ENCODE assay signal across 14 cellular contexts in genomic region chr15:62307551-62307950, GRCh38.
DNase-seq lines count a peak whose midpoint lies in the region; ATAC-seq lines count a peak whose summit lies in the region.
"Had no signal": no experiment of that assay in that cellular context is flagged by ENCODE, and none has a peak within 500 bp of the region (broad histone marks: within the 10 kb centered on the region; RNA-seq: fewer than 3 reads in every experiment).

No MANE protein-coding gene starts in this region.

- no peak overlapping the region for H3K4me3 ChIP-seq in GM23248
- H3K4me3 ChIP-seq in SJSA1, result no peak overlapping the region
- H3K4me3 ChIP-seq in skeletal muscle satellite cell (ENCODE audit: low read length), result no peak overlapping the region
- H3K4me3 ChIP-seq: lung, skin epidermis had no signal

- no peaks in the 10 kb centered on the region for H3K27me3 ChIP-seq in GM23248 (replicated peaks; ENCODE audit: insufficient read depth)
- no peaks in the 10 kb centered on the region; the same call in 1 of the 2 replicates for H3K27me3 ChIP-seq in SJSA1 (replicated peaks)
- peaks cover 13% of the 10 kb centered on the region for H3K27me3 ChIP-seq in skeletal muscle satellite cell (ENCODE audit: control insufficient read depth, insufficient read depth, low read length)

- H3K4me2 ChIP-seq in GM23248 (ENCODE audit: unreplicated experiment) (peak overlapping the region; percentile 77), skeletal muscle satellite cell (ENCODE audit: low read length) (peak overlapping the region; percentile 45)

- H3K27ac ChIP-seq in GM23248 (peak overlapping the region; percentile 35), SJSA1 (no peak overlapping the region)
- H3K27ac ChIP-seq: skin epidermis had no signal

- in situ Hi-C loops in GM23248 (cut with MboI), result no loop called here

- peaks cover 13% of the 10 kb centered on the region for H3F3A ChIP-seq in GM23248 (ENCODE audit: insufficient read depth)

- no peaks in the 10 kb centered on the region for H3K36me3 ChIP-seq in GM23248 (ENCODE audit: low read depth)
- H3K36me3 ChIP-seq in SJSA1, result no peaks in the 10 kb centered on the region
- no peaks in the 10 kb centered on the region for H3K36me3 ChIP-seq in skeletal muscle satellite cell (ENCODE audit: insufficient read depth, low read length)

- DNase-seq in GM23248, result peak; percentile 92
- DNase-seq in SJSA1 (ENCODE audit: low read depth in 1 of 2, low spot score in 2 of 2), result peak; percentile 57 to 68
- DNase-seq in fibroblast of peridontal ligament (ENCODE audit: extremely low read depth), result peak; percentile 71
- DNase-seq in stimulated activated CD4-positive, alpha-beta T cell treated with anti-CD3 and anti-CD28 coated beads, Interleukin-4, amount 100 ng/mL, for 1 hour, result no peak
- DNase-seq in NCI-H1694 (lab: John Stamatoyannopoulos, UW), result no peak
- DNase-seq: activated T-cell treated with anti-CD3 and anti-CD28 coated beads for 4 hours; effector CD8-positive, alpha-beta T cell; NK-92 treated with Interleukin-12 subunit alpha and Interleukin-12 subunit beta, amount 100 ng/mL, for 24 hours had no signal

- no peaks in the 10 kb centered on the region for H3K79me2 ChIP-seq in GM23248 (ENCODE audit: insufficient read depth)

- no peaks in the 10 kb centered on the region for H3K9me2 ChIP-seq in GM23248 (ENCODE audit: insufficient read depth)

- H3K9me3 ChIP-seq in GM23248 (ENCODE audit: low read depth), result peaks cover 5% of the 10 kb centered on the region
- peaks cover 2% of the 10 kb centered on the region; the same call in 1 of the 2 replicates for H3K9me3 ChIP-seq in SJSA1 (replicated peaks)
- H3K9me3 ChIP-seq in skeletal muscle satellite cell (replicated peaks; ENCODE audit: low read length), result no peaks in the 10 kb centered on the region

- no peaks in the 10 kb centered on the region for H4K20me1 ChIP-seq in GM23248 (ENCODE audit: insufficient read depth)

- WGBS in GM23248 (ENCODE audit: low coverage in 1 of 2, low lambda C conversion rate in 2 of 2, missing lambda C conversion rate in 2 of 2), 2 experiments, result 0% methylated on average over 2 of the region's 2 CpGs

- H3K4me1 ChIP-seq in GM23248 (ENCODE audit: insufficient read depth), result peaks cover 11% of the 10 kb centered on the region
- H3K4me1 ChIP-seq in SJSA1 (replicated peaks), result peaks cover 19% of the 10 kb centered on the region
- peaks cover 9% of the 10 kb centered on the region for H3K4me1 ChIP-seq in skeletal muscle satellite cell (ENCODE audit: control insufficient read depth, insufficient read depth, low read length)

- H3K9ac ChIP-seq in GM23248, result no peak overlapping the region
- H3K9ac ChIP-seq in skeletal muscle satellite cell (ENCODE audit: low read depth, low read length), result peak overlapping the region; percentile 16

- no peak for ATAC-seq in HG03095 (IDR thresholded peaks at IDR 0.05; ENCODE audit: unreplicated experiment)
- ATAC-seq in HG03039 (IDR thresholded peaks at IDR 0.05; ENCODE audit: unreplicated experiment), result no peak
- ATAC-seq: activated CD4-positive, CD25-positive, alpha-beta regulatory T cell treated with anti-CD3 and anti-CD28 coated beads, Interleukin-2, amount 50 U/mL, for 24 hours had no signal

- peak overlapping the region; percentile 82 for H2AFZ ChIP-seq in GM23248

Comparison
In these comparisons a context has a peak if more than half of its experiments do, and no peak if none do; other contexts are left out.
1. DNase-seq: peak in GM23248 (single experiment), SJSA1 (2 of 2) and fibroblast of peridontal ligament (single experiment); none in stimulated activated CD4-positive, alpha-beta T cell treated with anti-CD3 and anti-CD28 coated beads, Interleukin-4, amount 100 ng/mL, for 1 hour (single experiment) and NCI-H1694 (single experiment).